In the genomic region with DNA sequence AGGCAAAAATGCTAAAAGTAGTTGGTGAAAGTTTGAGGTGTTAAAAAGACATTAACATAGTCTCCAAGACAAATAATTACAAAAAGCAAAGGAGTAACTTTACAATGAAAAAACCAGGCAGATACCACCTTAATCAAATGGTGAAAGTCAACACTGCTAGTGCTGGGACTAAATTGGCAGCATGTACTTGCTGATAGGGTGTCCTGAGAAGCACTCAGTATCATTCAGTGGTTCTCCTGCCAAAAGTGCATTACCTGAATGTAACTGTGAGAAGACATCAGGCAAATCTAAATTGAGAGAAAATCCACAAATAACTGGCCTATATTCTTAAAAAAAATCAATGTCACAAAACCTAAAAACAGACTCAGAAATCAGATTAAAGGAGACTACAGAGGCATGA, we compare ENCODE assay signal across 25 cellular contexts. TPM values are rescaled to one million over a fixed set of nuclear protein-coding genes. Genes with fewer than 3 reads are reported as not detected.
A peak's percentile ranks its signal among the peaks of the same experiment; 100 is the strongest.
DNase-seq lines count a peak whose midpoint lies in the region; ATAC-seq, FAIRE-seq and TF ChIP-seq lines count a peak whose summit lies in the region.
"Had no signal": no experiment of that assay in that cellular context is flagged by ENCODE, and none has a peak within 500 bp of the region (broad histone marks: within the 10 kb centered on the region; RNA-seq: fewer than 3 reads in every experiment).

No MANE protein-coding gene starts in this region.

- peaks cover 31% of the 10 kb centered on the region for H3K36me3 Mint-ChIP-seq in central memory CD8-positive, alpha-beta T cell (ENCODE audit: insufficient read depth)

- no peaks in the 10 kb centered on the region for H3K4me1 ChIP-seq in right cardiac atrium (ENCODE audit: control insufficient read depth, insufficient read depth, low read length)
- H3K4me1 ChIP-seq: BE2C had no signal

- FAIRE-seq in GM12891 (lab: Jason Lieb, UNC) (peak; percentile 56), HTR-8/SVneo (lab: Jason Lieb, UNC) (no peak)
- FAIRE-seq: D721Med, GM12892, GM19239 had no signal

- H3K27ac Mint-ChIP-seq in central memory CD8-positive, alpha-beta T cell (ENCODE audit: low read depth) = peak overlapping the region; percentile 67
- H3K27ac Mint-ChIP-seq: CD14-positive monocyte; CD4-positive, alpha-beta T cell; CD8-positive, alpha-beta memory T cell; GM23338; H9 had no signal

- no peaks in the 10 kb centered on the region for H3K27me3 ChIP-seq in right cardiac atrium (ENCODE audit: control insufficient read depth, insufficient read depth)
- H3K27me3 ChIP-seq: BE2C; BLaER1 treated with 17β-estradiol and CSF1 and Interleukin-3, amounts not matched to agents 10 nM and 100 nM had no signal

- TF ChIP-seq POLR2A in GM12891 (IDR thresholded peaks at IDR 0.05; ENCODE audit: low read depth, low read length) = no peak

- no peak overlapping the region for H3K27ac ChIP-seq in right cardiac atrium (ENCODE audit: low read length)
- H3K27ac ChIP-seq: A549; BLaER1 treated with 17β-estradiol and CSF1 and Interleukin-3, amounts not matched to agents 10 nM and 100 nM had no signal

- H3K27me3 Mint-ChIP-seq in central memory CD8-positive, alpha-beta T cell = no peaks in the 10 kb centered on the region
- H3K27me3 Mint-ChIP-seq: CD4-positive, alpha-beta T cell; CD8-positive, alpha-beta memory T cell had no signal

- H3K4me1 Mint-ChIP-seq in central memory CD8-positive, alpha-beta T cell = peaks cover 25% of the 10 kb centered on the region
- H3K4me1 Mint-ChIP-seq: CD14-positive monocyte, GM23338 had no signal

- H3K9me3 Mint-ChIP-seq in central memory CD8-positive, alpha-beta T cell = no peaks in the 10 kb centered on the region
- H3K9me3 Mint-ChIP-seq: CD14-positive monocyte; CD4-positive, alpha-beta T cell; CD8-positive, alpha-beta memory T cell; GM23338; H9 had no signal

- DNase-seq in Right ventricle myocardium superior (no peak), right cardiac atrium (no peak), GM12891 (ENCODE audit: insufficient read length, low spot score) (no peak), HTR-8/SVneo (ENCODE audit: insufficient read length, low spot score) (no peak)
- no peak for DNase-seq in central memory CD8-positive, alpha-beta T cell (ENCODE audit: low spot score in 2 of 2)
- DNase-seq: 8988T; ACHN; AML-193; BE2C; CD4-positive, alpha-beta T cell; CD8-positive, alpha-beta memory T cell; DMS 273 treated with DMSO at 0.1 percent for 48 hours; DMS53; DMS79 treated with DMSO at 0.1 percent for 48 hours; GF-D8; H9 had no signal

- no peak overlapping the region for H3K4me3 Mint-ChIP-seq in central memory CD8-positive, alpha-beta T cell
- H3K4me3 Mint-ChIP-seq: CD14-positive monocyte; CD4-positive, alpha-beta T cell; CD8-positive, alpha-beta memory T cell; GM23338; H9 had no signal

- intact Hi-C loops in Right ventricle myocardium superior (cut with DNase I) = no loop called here
- intact Hi-C loops in right cardiac atrium (cut with DNase I) = no loop called here

- H3K4me3 ChIP-seq in right cardiac atrium (ENCODE audit: low read length) = no peak overlapping the region
- H3K4me3 ChIP-seq: A549; BLaER1 treated with 17β-estradiol and CSF1 and Interleukin-3, amounts not matched to agents 10 nM and 100 nM; GM23338 had no signal

- H3K9me3 ChIP-seq in right cardiac atrium (ENCODE audit: control insufficient read depth, low read length) = no peaks in the 10 kb centered on the region
- H3K9me3 ChIP-seq: A549; BE2C; BLaER1 treated with 17β-estradiol and CSF1 and Interleukin-3, amounts not matched to agents 10 nM and 100 nM had no signal

- ATAC-seq in Right ventricle myocardium superior (ENCODE audit: poor library complexity) (peak; percentile 83), right cardiac atrium (no peak), GM19463 (IDR thresholded peaks at IDR 0.05; ENCODE audit: unreplicated experiment) (no peak)
- ATAC-seq in central memory CD8-positive, alpha-beta T cell (replicated peaks; ENCODE audit: extremely low read depth, poor library complexity, severe bottlenecking) = no peak
- ATAC-seq: A549, GM23338, HCT116 had no signal

TF ChIP-seq in GM12891, 5 proteins besides CTCF, POLR2A, EP300 and RAD21:
- TF ChIP-seq POU2F2 (IDR thresholded peaks at IDR 0.05; ENCODE audit: low read depth, low read length) (no peak), PAX5 (IDR thresholded peaks at IDR 0.05; ENCODE audit: insufficient read depth, low read length, severe bottlenecking) (no peak)

RNA-seq across cellular contexts. Expression of gene KIAA0753, which starts 8.0 kb away (rescaled TPM):
- total RNA-seq in Right ventricle myocardium superior (3.5 TPM), right cardiac atrium (1 to 10 TPM; 5.8 to 9.0 (median 6.6) TPM)
- 2.9 TPM for polyA plus RNA-seq in right cardiac atrium
- 10.3 TPM for polyA plus RNA-seq in GM12891 (2012; ENCODE audit: low read depth, missing spikeins)

RNA-seq across cellular contexts. Expression of gene TXNDC17, which starts 8.3 kb away (rescaled TPM):
- total RNA-seq in Right ventricle myocardium superior (44.5 TPM), right cardiac atrium (10 to 100 TPM; 40.3 to 52.6 (median 47.1) TPM)
- polyA plus RNA-seq in right cardiac atrium = 129 TPM
- 232 TPM for polyA plus RNA-seq in GM12891 (2012; ENCODE audit: low read depth, missing spikeins)

RNA-seq across cellular contexts. Expression of gene MED31, which starts 18.9 kb away (rescaled TPM):
- total RNA-seq in Right ventricle myocardium superior (14.5 TPM), right cardiac atrium (10 to 100 TPM; 14.0 to 20.4 (median 15.7) TPM)
- polyA plus RNA-seq in right cardiac atrium = 24.1 TPM
- polyA plus RNA-seq in GM12891 (2012; ENCODE audit: low read depth, missing spikeins) = 20.9 TPM

RNA-seq across cellular contexts. Expression of gene C17orf100, which starts 19.0 kb away (rescaled TPM):
- 0.48 TPM for total RNA-seq in Right ventricle myocardium superior
- under 1 TPM; 0.47 to 0.91 (median 0.63) TPM for total RNA-seq in right cardiac atrium
- polyA plus RNA-seq in right cardiac atrium = 1.0 TPM
- 2.9 TPM for polyA plus RNA-seq in GM12891 (2012; ENCODE audit: low read depth, missing spikeins)
